8 cellular contexts compared by ENCODE assay signal in genomic region chr14:73786942-73787759, GRCh38.
A peak's percentile ranks its signal among the peaks of the same experiment; 100 is the strongest.
DNase-seq lines count a peak whose midpoint lies in the region; ATAC-seq and TF ChIP-seq lines count a peak whose summit lies in the region.

No MANE protein-coding gene starts in this region.

- H3K4me1 ChIP-seq in PC-9 (replicated peaks; ENCODE audit: insufficient read depth) (peaks cover 38% of the 10 kb centered on the region), ovary (ENCODE audit: insufficient read depth) (peaks cover 34% of the 10 kb centered on the region)

- H3K36me3 ChIP-seq in H7 (replicated peaks; ENCODE audit: control insufficient read depth, insufficient read depth, low read length) (no peaks in the 10 kb centered on the region), PC-9 (ENCODE audit: low read depth) (no peaks in the 10 kb centered on the region), ovary (no peaks in the 10 kb centered on the region)

- TF ChIP-seq EP300 in ovary (IDR thresholded peaks at IDR 0.05): no peak

- BruUV-seq in PC-9 (replicated peaks; lab: Mats Ljungman, UMichigan): TSS peak; percentile 64

- DNase-seq in ELR (ENCODE audit: low read depth): peak; percentile 60
- DNase-seq in H7: peak; percentile 86
- peak in 1 of 2 experiments; percentile 42 for DNase-seq in PC-9
- peak; percentile 63 for DNase-seq in activated naive CD4-positive, alpha-beta T cell treated with anti-CD3 and anti-CD28 coated beads, Interleukin-2, amount 50 U/mL, for 16 hours
- DNase-seq in Right ventricle myocardium superior: peak; percentile 82
- peak; percentile 72 to 81 (median 77) for DNase-seq in ovary
- no peak for DNase-seq in DMS153 treated with DMSO at 0.1 percent for 48 hours (lab: John Stamatoyannopoulos, UW; ENCODE audit: unreplicated experiment)
- DNase-seq in OCI-M2 (lab: John Stamatoyannopoulos, UW; ENCODE audit: unreplicated experiment): no peak

- peak; percentile 42 for TF ChIP-seq POLR2A in ovary (IDR thresholded peaks at IDR 0.05)

- peak overlapping the region; percentile 77 for H3K27ac ChIP-seq in PC-9
- H3K27ac ChIP-seq in ovary: peak overlapping the region; percentile 95 to 99

- H3K4me2 ChIP-seq in PC-9: peak overlapping the region; percentile 98

- peaks cover 49% of the 10 kb centered on the region for H3K79me2 ChIP-seq in PC-9 (ENCODE audit: low read depth)

- H3F3A ChIP-seq in PC-9 (ENCODE audit: insufficient read depth, low read depth): peaks cover 44% of the 10 kb centered on the region

- TF ChIP-seq CTCF in PC-9 (conservative IDR thresholded peaks at IDR 0.05) (no peak), ovary (IDR thresholded peaks at IDR 0.05) (no peak)

- H3K27me3 ChIP-seq in H7 (ENCODE audit: control insufficient read depth, insufficient read depth, low read length): peaks cover 23% of the 10 kb centered on the region
- no peaks in the 10 kb centered on the region for H3K27me3 ChIP-seq in PC-9 (ENCODE audit: insufficient read depth, low read depth)
- H3K27me3 ChIP-seq in ovary: no peaks in the 10 kb centered on the region

- no peaks in the 10 kb centered on the region for H3K9me2 ChIP-seq in PC-9 (ENCODE audit: insufficient read depth)

- WGBS in ovary, 3 donors: 0 to 1% (median 1%) methylated on average over 46 to 87 of the region's 87 CpGs

- H3K9me3 ChIP-seq in PC-9 (ENCODE audit: insufficient read depth, low read depth) (no peaks in the 10 kb centered on the region), ovary (no peaks in the 10 kb centered on the region)

- CTCF ChIA-PET in PC-9 (lab: Charles Lee): interaction anchor here (0.5 to 1.1 kb wide), 2 partner anchors 10 to 210 kb away, joined by 3 to 4 read pairs; no protein-coding TSS in a partner anchor

- intact Hi-C loops in PC-9 (cut with micrococcal nuclease; ENCODE audit: unreplicated experiment): loop anchor here (2.0 to 5.0 kb wide), 2 partner anchors 38 to 45 kb away; no protein-coding TSS in a partner anchor
- intact Hi-C loops in Right ventricle myocardium superior (cut with DNase I): loop anchor here (5.0 to 10.0 kb wide), 2 partner anchors 35 to 62 kb away; no protein-coding TSS in a partner anchor
- intact Hi-C loops in ovary (cut with DNase I): loop anchor here in 2 of 4 donors (1.0 to 5.0 kb wide), 3 partner anchors 27 to 35 kb away; a partner anchor contains a TSS

- H3K4me3 ChIP-seq in H7 (ENCODE audit: insufficient read depth, low read depth, low read length): peak overlapping the region; percentile 67
- peak overlapping the region; percentile 71 for H3K4me3 ChIP-seq in PC-9
- H3K4me3 ChIP-seq in ovary: peak overlapping the region; percentile 73

- no peaks in the 10 kb centered on the region for H4K20me1 ChIP-seq in PC-9 (ENCODE audit: insufficient read depth)

- ATAC-seq in Right ventricle myocardium superior (ENCODE audit: poor library complexity): peak; percentile 56

- H2AFZ ChIP-seq in PC-9: peak overlapping the region; percentile 93

- POLR2A ChIA-PET in PC-9 (lab: Charles Lee; ENCODE audit: unreplicated experiment): interaction anchor here (0.6 to 0.7 kb wide), 2 partner anchors 9 to 27 kb away, joined by 4 read pairs; a partner anchor contains a TSS

Comparison
In these comparisons a context has a peak if more than half of its experiments do, and no peak if none do; other contexts are left out.
1. DNase-seq: peak in ELR (single experiment), H7 (single experiment), activated naive CD4-positive, alpha-beta T cell treated with anti-CD3 and anti-CD28 coated beads, Interleukin-2, amount 50 U/mL, for 16 hours (single experiment), Right ventricle myocardium superior (single experiment) and ovary (5 of 5); none in DMS153 treated with DMSO at 0.1 percent for 48 hours (single experiment) and OCI-M2 (single experiment).
2. Peak in every context shown above with its lines, with median percentiles within 50 percentile points of each other: H3K4me3 ChIP-seq.